Comparison of ENCODE assay signal across 1 cellular context in genomic region chr4:27272264-27272663, GRCh38.
TF ChIP-seq lines count a peak whose summit lies in the region.

No MANE protein-coding gene starts in this region.

TF ChIP-seq in H1, 55 proteins besides CTCF, POLR2A, EP300 and RAD21 (continued from another document):
- TF ChIP-seq NANOG (IDR thresholded peaks at IDR 0.05; ENCODE audit: insufficient read depth, low read depth, low read length, poor library complexity, severe bottlenecking) (no peak), SIN3A (conservative IDR thresholded peaks at IDR 0.05 in 1 of 2, IDR thresholded peaks at IDR 0.05 in 1 of 2; ENCODE audit: low read depth in 1 of 2, low read length in 2 of 2) (no peak), TAF7 (optimal IDR thresholded peaks at IDR 0.05; ENCODE audit: borderline replicate concordance, low read depth, low read length) (no peak), CREB1 (IDR thresholded peaks at IDR 0.05) (no peak), SIRT6 (IDR thresholded peaks at IDR 0.05; ENCODE audit: low read length) (no peak), EGR1 (IDR thresholded peaks at IDR 0.05; ENCODE audit: borderline replicate concordance, low read depth, low read length) (no peak), GTF2F1 (IDR thresholded peaks at IDR 0.05; ENCODE audit: borderline replicate concordance, low read depth, low read length) (no peak)
TF ChIP-seq in H1: peak in this region for 0.
